ENCODE assay signal across 8 cellular contexts in the genomic region with DNA sequence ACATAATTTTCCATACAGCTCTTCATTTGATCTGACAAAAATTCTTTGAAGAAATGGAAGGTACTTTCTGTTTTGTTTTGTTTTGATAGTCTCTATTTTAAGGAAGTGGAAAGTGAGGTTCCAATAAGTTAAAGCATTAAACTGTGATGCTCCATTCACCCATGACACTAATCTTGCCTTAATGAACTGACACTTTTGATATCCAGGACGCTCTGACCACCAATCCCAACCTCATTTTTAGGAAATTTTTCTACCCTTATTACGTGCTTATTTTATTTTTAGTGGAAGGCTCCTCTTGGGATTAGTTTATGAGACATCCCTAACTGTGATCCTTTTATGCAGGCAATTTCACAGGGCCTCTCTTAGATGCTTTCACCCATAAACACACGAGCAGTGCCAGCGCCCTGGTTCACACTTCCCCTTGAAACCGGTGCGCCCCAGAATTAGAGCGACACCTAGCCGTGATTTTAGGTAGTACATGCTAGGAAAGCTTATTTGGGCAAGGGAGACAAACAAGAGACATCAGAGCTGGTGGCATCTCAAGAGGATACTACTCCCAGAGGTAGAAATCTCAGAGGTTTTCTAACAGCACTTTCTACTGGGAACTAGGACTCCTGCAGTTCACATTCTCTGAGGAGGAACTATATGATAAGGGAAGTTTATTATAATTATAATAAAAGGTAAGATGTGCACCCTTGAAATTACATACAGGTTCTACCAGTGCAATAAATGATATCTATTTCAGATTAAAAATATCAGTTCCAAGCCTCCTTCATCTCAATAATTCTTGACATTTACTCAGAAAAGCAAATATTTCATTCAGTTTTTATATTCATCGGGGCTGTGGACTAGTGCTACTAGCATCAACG.
A peak's percentile ranks its signal among the peaks of the same experiment; 100 is the strongest.
DNase-seq lines count a peak whose midpoint lies in the region; ATAC-seq and TF ChIP-seq lines count a peak whose summit lies in the region.

No MANE protein-coding gene starts in this region.

- H3K36me3 ChIP-seq in SU-DHL-6 (ENCODE audit: low read length) = no peaks in the 10 kb centered on the region

- peak overlapping the region; percentile 54 for H3K27ac Mint-ChIP-seq in activated naive CD8-positive, alpha-beta T cell treated with anti-CD3 and anti-CD28 coated beads, Interleukin-2, amount 50 U/mL, for 24 hours

- no peaks in the 10 kb centered on the region for H4K20me1 ChIP-seq in SU-DHL-6 (ENCODE audit: low read depth, low read length)

- H3K79me2 ChIP-seq in SU-DHL-6 (ENCODE audit: insufficient read depth, low read length) = no peaks in the 10 kb centered on the region

- no peaks in the 10 kb centered on the region for H3K27me3 Mint-ChIP-seq in activated naive CD8-positive, alpha-beta T cell treated with anti-CD3 and anti-CD28 coated beads, Interleukin-2, amount 50 U/mL, for 24 hours

- H3F3A ChIP-seq in SU-DHL-6 (ENCODE audit: insufficient read depth) = no peaks in the 10 kb centered on the region

- H3K4me3 ChIP-seq in GM12875 (ENCODE audit: low read depth, low read length) (no peak overlapping the region), SU-DHL-6 (ENCODE audit: insufficient read depth, low read length, poor library complexity, severe bottlenecking) (no peak overlapping the region)

- no peak overlapping the region for H3K27ac ChIP-seq in SU-DHL-6 (ENCODE audit: low read depth, low read length)

- no peaks in the 10 kb centered on the region for H3K36me3 Mint-ChIP-seq in activated naive CD8-positive, alpha-beta T cell treated with anti-CD3 and anti-CD28 coated beads, Interleukin-2, amount 50 U/mL, for 24 hours (ENCODE audit: low read depth)

- H3K9me2 ChIP-seq in SU-DHL-6 (replicated peaks; ENCODE audit: insufficient read depth, low read length) = no peaks in the 10 kb centered on the region

- peak; percentile 54 for ATAC-seq in HG02623 (IDR thresholded peaks at IDR 0.05; ENCODE audit: unreplicated experiment)
- peak; percentile 92 for ATAC-seq in activated naive CD8-positive, alpha-beta T cell treated with anti-CD3 and anti-CD28 coated beads, Interleukin-2, amount 50 U/mL, for 24 hours
- ATAC-seq in left cardiac atrium = peak; percentile 73 to 78
- ATAC-seq in GM19328 (IDR thresholded peaks at IDR 0.05; ENCODE audit: unreplicated experiment) = no peak

- H3K9me3 Mint-ChIP-seq in activated naive CD8-positive, alpha-beta T cell treated with anti-CD3 and anti-CD28 coated beads, Interleukin-2, amount 50 U/mL, for 24 hours = no peaks in the 10 kb centered on the region

- no peak overlapping the region for H3K4me2 ChIP-seq in SU-DHL-6 (ENCODE audit: low read depth, low read length, poor library complexity, severe bottlenecking)

- intact Hi-C loops in left cardiac atrium (cut with DNase I) = no loop called here

- no peaks in the 10 kb centered on the region for H3K9me3 ChIP-seq in SU-DHL-6 (ENCODE audit: insufficient read depth, low read length)

- TF ChIP-seq CTCF in GM12875 (IDR thresholded peaks at IDR 0.05; ENCODE audit: borderline replicate concordance, insufficient read depth, low read depth, low read length) = peak; percentile 79
- peak; percentile 80 for TF ChIP-seq CTCF in SU-DHL-6 (IDR thresholded peaks at IDR 0.05; ENCODE audit: insufficient read depth, low read length, poor library complexity, severe bottlenecking)

- peak overlapping the region; percentile 10 for H3K4me3 Mint-ChIP-seq in activated naive CD8-positive, alpha-beta T cell treated with anti-CD3 and anti-CD28 coated beads, Interleukin-2, amount 50 U/mL, for 24 hours

- H3K9ac ChIP-seq in SU-DHL-6 (ENCODE audit: low read length) = no peak overlapping the region

- DNase-seq in NCI-H1048 (lab: John Stamatoyannopoulos, UW) (peak; percentile 34), left cardiac atrium (peak; percentile 71), retina (peak; percentile 82)
- peak; percentile 77 for DNase-seq in activated naive CD8-positive, alpha-beta T cell treated with anti-CD3 and anti-CD28 coated beads, Interleukin-2, amount 50 U/mL, for 24 hours

- peaks cover 19% of the 10 kb centered on the region for H3K4me1 Mint-ChIP-seq in activated naive CD8-positive, alpha-beta T cell treated with anti-CD3 and anti-CD28 coated beads, Interleukin-2, amount 50 U/mL, for 24 hours

- H3K27me3 ChIP-seq in SU-DHL-6 (ENCODE audit: low read length) = no peaks in the 10 kb centered on the region

- H2AFZ ChIP-seq in SU-DHL-6 (ENCODE audit: low read depth, low read length, severe bottlenecking) = no peak overlapping the region
